ENCODE assay signal across 16 cellular contexts in the genomic region with DNA sequence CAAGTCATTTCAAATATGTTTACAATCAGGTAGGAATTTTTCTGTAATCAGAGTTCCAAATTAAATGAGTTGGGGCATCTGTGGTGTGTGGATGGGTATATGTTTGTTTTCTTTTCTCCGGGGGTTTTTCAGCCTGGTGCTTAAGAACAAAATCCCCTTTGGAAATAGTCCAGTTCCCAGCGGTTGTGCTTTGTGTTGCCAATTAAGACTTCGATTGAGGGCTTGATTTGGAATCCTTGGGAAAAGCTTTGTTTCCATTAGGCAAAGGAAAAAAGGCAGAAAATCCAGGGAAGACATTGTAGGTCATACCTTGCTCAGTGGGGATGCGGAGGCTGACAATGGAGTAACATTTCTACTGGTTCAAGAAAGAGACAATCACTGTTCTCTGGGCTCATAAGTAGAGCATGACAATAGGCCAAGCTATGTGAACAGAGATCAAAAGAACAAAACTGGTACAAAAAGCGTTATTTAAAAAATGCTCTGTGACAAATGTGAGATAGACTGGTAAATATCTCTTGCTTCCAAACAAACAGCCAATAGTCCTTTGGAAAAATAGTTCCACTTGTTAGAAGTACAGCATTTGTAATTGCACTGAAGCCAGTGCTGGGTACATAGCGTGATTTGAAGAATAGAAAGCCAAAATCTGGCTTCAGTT.
DNase-seq lines count a peak whose midpoint lies in the region; ATAC-seq, FAIRE-seq and TF ChIP-seq lines count a peak whose summit lies in the region.
"Had no signal": no experiment of that assay in that cellular context is flagged by ENCODE, and none has a peak within 500 bp of the region (broad histone marks: within the 10 kb centered on the region; RNA-seq: fewer than 3 reads in every experiment).

No MANE protein-coding gene starts in this region.

- H3K27me3 ChIP-seq in HUES64 (ENCODE audit: insufficient read depth, low read length) (no peaks in the 10 kb centered on the region), endothelial cell of umbilical vein (ENCODE audit: control insufficient read depth in 2 of 2, insufficient read depth in 2 of 2, low read length in 2 of 2) (no peaks in the 10 kb centered on the region), uterus (no peaks in the 10 kb centered on the region)
- H3K27me3 ChIP-seq: vagina had no signal

- CTCF ChIA-PET in endothelial cell of umbilical vein (lab: Charles Lee) = interaction anchor here (1.4 kb wide), 1 partner anchor 26 kb away, joined by 6 read pairs; no protein-coding TSS in a partner anchor

- no peak for TF ChIP-seq CTCF in endothelial cell of umbilical vein (IDR thresholded peaks at IDR 0.05; ENCODE audit: extremely low read depth in 1 of 2, insufficient read depth in 1 of 2, low read depth in 1 of 2, low read length in 2 of 2)
- TF ChIP-seq CTCF in mucosa of descending colon (IDR thresholded peaks at IDR 0.05) = no peak
- no peak for TF ChIP-seq CTCF in uterus (IDR thresholded peaks at IDR 0.05)

- H3K27ac ChIP-seq in HUES64 (ENCODE audit: low read depth, low read length) (peak overlapping the region; percentile 92), endothelial cell of umbilical vein (ENCODE audit: insufficient read depth, low read depth, low read length) (no peak overlapping the region), uterus (peak overlapping the region in 1 of 2 donors; percentile 54)
- H3K27ac ChIP-seq: vagina had no signal

- BruUV-seq in endothelial cell of umbilical vein (replicated peaks; lab: Mats Ljungman, UMichigan) = no TSS peak

- no peak overlapping the region for H2AFZ ChIP-seq in endothelial cell of umbilical vein (ENCODE audit: low read depth, low read length)

- peaks cover 51% of the 10 kb centered on the region for H3K4me1 ChIP-seq in HUES64 (ENCODE audit: insufficient read depth, low read length)
- no peaks in the 10 kb centered on the region for H3K4me1 ChIP-seq in endothelial cell of umbilical vein (ENCODE audit: control insufficient read depth, extremely low read depth, insufficient read depth, low read length)
- no peaks in the 10 kb centered on the region for H3K4me1 ChIP-seq in mucosa of descending colon (ENCODE audit: low read depth)
- no peaks in the 10 kb centered on the region for H3K4me1 ChIP-seq in uterus
- H3K4me1 ChIP-seq: vagina had no signal

- no peaks in the 10 kb centered on the region for H3K9me1 ChIP-seq in endothelial cell of umbilical vein (replicated peaks; ENCODE audit: control insufficient read depth, extremely low read depth, insufficient read depth, low read length)

- no peaks in the 10 kb centered on the region for H3K79me2 ChIP-seq in endothelial cell of umbilical vein (ENCODE audit: control insufficient read depth, insufficient read depth, low read length)

- WGBS in HUES64 = 17% methylated on average over 6 of the region's 6 CpGs

- H3K4me3 ChIP-seq in HUES64 (ENCODE audit: low read length) (peak overlapping the region; percentile 15; the same call in 1 of the 2 replicates), endothelial cell of umbilical vein (replicated peaks in 1 of 3; ENCODE audit: insufficient read depth in 1 of 3, low read depth in 1 of 3, low read length in 3 of 3) (no peak overlapping the region), mucosa of descending colon (no peak overlapping the region), uterus (no peak overlapping the region)
- H3K4me3 ChIP-seq: vagina had no signal

- H3K9ac ChIP-seq in HUES64 (ENCODE audit: low read depth, low read length) (peak overlapping the region; percentile 28; the same call in 1 of the 2 replicates), endothelial cell of umbilical vein (replicated peaks; ENCODE audit: extremely low read depth, insufficient read depth, low read length) (no peak overlapping the region)

- TF ChIP-seq POLR2A in endothelial cell of umbilical vein (IDR thresholded peaks at IDR 0.05; ENCODE audit: low read depth, low read length) (no peak), uterus (IDR thresholded peaks at IDR 0.05) (no peak)

- POLR2A ChIA-PET in endothelial cell of umbilical vein (lab: Charles Lee) = no interaction called here

- H3K36me3 ChIP-seq in HUES64 (ENCODE audit: insufficient read depth, low read length) (no peaks in the 10 kb centered on the region; the same call in 1 of the 2 replicates), endothelial cell of umbilical vein (ENCODE audit: control insufficient read depth in 2 of 2, extremely low read depth in 1 of 2, insufficient read depth in 2 of 2, low read length in 2 of 2) (no peaks in the 10 kb centered on the region), mucosa of descending colon (ENCODE audit: low read depth) (no peaks in the 10 kb centered on the region), uterus (no peaks in the 10 kb centered on the region)
- H3K36me3 ChIP-seq: vagina had no signal

- H4K20me1 ChIP-seq in endothelial cell of umbilical vein (replicated peaks; ENCODE audit: control insufficient read depth, extremely low read depth, insufficient read depth, low read length) = no peaks in the 10 kb centered on the region

- intact Hi-C loops in endothelial cell of umbilical vein (cut with micrococcal nuclease) = no loop called here
- intact Hi-C loops in mucosa of descending colon (cut with DNase I, micrococcal nuclease) = no loop called here
- intact Hi-C loops in uterus (cut with DNase I; ENCODE audit: low total_unique reads) = no loop called here

- DNase-seq in NCI-H524 treated with DMSO at 0.1 percent for 48 hours (lab: John Stamatoyannopoulos, UW) = peak; percentile 21
- peak; percentile 4 for DNase-seq in endothelial cell of umbilical vein (ENCODE audit: low read depth, low spot score)
- peak; percentile 69 for DNase-seq in retina
- DNase-seq in amygdala (lab: John Stamatoyannopoulos, UW) = no peak
- no peak for DNase-seq in mucosa of descending colon
- DNase-seq in uterus = no peak
- DNase-seq: activated CD4-positive, alpha-beta T cell treated with anti-CD3 and anti-CD28 coated beads, Interleukin-2, amount 50 U/mL, for 4 hours; activated T-cell treated with anti-CD3 and anti-CD28 coated beads, Interleukin-2, amount 50 U/mL, for 72 hours; CD4-positive, alpha-beta T cell; GF-D8; NCI-H526; stimulated activated CD4-positive, alpha-beta T cell treated with anti-CD3 and anti-CD28 coated beads, Interleukin-1b, Interleukin-23, amount 100 ng/mL, for 48 hours; T-helper 2 cell had no signal

- no peak for ATAC-seq in mucosa of descending colon
- ATAC-seq: activated T-cell treated with anti-CD3 and anti-CD28 coated beads, Interleukin-2, amount 50 U/mL, for 72 hours had no signal

- H3K4me2 ChIP-seq in endothelial cell of umbilical vein (ENCODE audit: insufficient read depth, low read length) = no peak overlapping the region

- H3K9me3 ChIP-seq in HUES64 (ENCODE audit: insufficient read depth, low read depth, low read length) (no peaks in the 10 kb centered on the region), endothelial cell of umbilical vein (replicated peaks; ENCODE audit: control insufficient read depth, insufficient read depth, low read length) (no peaks in the 10 kb centered on the region), mucosa of descending colon (no peaks in the 10 kb centered on the region), uterus (no peaks in the 10 kb centered on the region)
- H3K9me3 ChIP-seq: vagina had no signal

- dilution Hi-C loops in endothelial cell of umbilical vein (cut with MboI; ENCODE audit: extremely low pct_ligation_motif_present, low sequenced_read_pairs) = no loop called here

- FAIRE-seq in endothelial cell of umbilical vein (lab: Jason Lieb, UNC) = no peak
- FAIRE-seq: GM19239 had no signal

TF ChIP-seq in endothelial cell of umbilical vein, 7 proteins besides CTCF, POLR2A, EP300 and RAD21:
- TF ChIP-seq MYC (IDR thresholded peaks at IDR 0.05; ENCODE audit: low read depth, low read length) = no peak
- no peak for TF ChIP-seq FOS (IDR thresholded peaks at IDR 0.05; ENCODE audit: borderline replicate concordance, insufficient read depth, low read length)
- TF ChIP-seq POLR2AphosphoS5 (IDR thresholded peaks at IDR 0.05; ENCODE audit: insufficient read depth, low read depth, low read length) = no peak
- no peak for TF ChIP-seq JUN (IDR thresholded peaks at IDR 0.05; ENCODE audit: borderline replicate concordance, insufficient read depth, insufficient read length, low read depth)
- no peak for TF ChIP-seq GATA2 (IDR thresholded peaks at IDR 0.05; ENCODE audit: insufficient read depth, insufficient read length, low read depth, low read length)
- no peak for TF ChIP-seq EZH2 (IDR thresholded peaks at IDR 0.05; ENCODE audit: borderline replicate concordance, low read depth, low read length, severe bottlenecking)
- TF ChIP-seq, protein P1, sequence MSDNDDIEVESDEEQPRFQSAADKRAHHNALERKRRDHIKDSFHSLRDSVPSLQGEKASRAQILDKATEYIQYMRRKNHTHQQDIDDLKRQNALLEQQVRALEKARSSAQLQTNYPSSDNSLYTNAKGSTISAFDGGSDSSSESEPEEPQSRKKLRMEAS (IDR thresholded peaks at IDR 0.05; ENCODE audit: insufficient read depth, insufficient read length) = no peak
TF ChIP-seq in endothelial cell of umbilical vein: peak in this region for 0.

Comparison
In these comparisons a context has a peak if more than half of its experiments do, and no peak if none do; other contexts are left out.
1. DNase-seq: peak in NCI-H524 treated with DMSO at 0.1 percent for 48 hours (single experiment), endothelial cell of umbilical vein (single experiment) and retina (single experiment); none in amygdala (0 of 56), mucosa of descending colon (0 of 3) and uterus (0 of 2).